8 cellular contexts compared by ENCODE assay signal in the genomic region with DNA sequence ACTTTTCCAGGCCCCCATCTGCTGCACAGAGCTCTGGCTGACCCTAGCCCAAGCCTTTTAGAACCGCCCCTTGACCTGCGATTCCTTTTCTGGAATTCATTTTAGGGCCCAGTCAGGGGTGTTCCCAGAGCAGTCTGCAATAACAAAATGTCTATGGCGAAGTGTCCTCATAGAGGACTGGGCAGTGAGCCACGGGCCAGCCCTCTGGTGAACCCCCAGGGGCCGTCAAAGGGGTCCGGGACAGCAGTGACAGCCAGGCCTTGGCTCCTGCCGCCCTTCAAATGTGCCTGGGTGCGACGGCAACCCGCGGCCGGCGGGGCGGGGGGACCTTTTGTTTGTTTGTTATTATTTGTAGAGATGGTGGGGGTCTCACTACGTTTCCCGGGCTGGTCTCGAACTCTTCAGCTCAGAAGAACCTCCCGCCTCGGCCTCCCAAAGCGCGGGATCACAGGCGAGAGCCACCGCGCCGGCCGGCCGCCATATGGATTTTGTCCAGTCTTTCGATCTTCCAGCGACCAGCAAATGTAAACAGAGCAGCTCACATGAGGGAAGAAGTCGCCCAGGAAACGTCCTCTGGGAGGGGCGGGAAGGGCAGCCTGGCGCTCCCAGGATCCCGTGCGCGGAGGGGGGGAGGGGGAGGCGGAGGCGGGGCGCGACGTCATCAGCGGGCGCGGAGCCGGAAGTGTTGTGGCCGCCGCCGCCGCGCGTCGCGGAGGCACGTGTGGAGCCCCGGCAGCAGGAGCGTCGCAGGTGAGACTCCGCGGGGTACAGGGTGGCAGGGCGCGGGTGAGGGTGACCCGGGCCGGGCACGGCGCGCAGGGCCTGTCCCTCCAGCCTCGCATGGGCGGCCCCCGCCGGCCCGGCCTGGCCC. TPM values are rescaled to one million over a fixed set of nuclear protein-coding genes. Genes with fewer than 3 reads are reported as not detected.
A peak's percentile ranks its signal among the peaks of the same experiment; 100 is the strongest.
DNase-seq lines count a peak whose midpoint lies in the region; TF ChIP-seq lines count a peak whose summit lies in the region.

A gene (plus strand): TSS at position 685 of the 871 bp plus-strand sequence. CDS start 783 bp downstream, outside the sequence.

- TF ChIP-seq CTCF in type B pancreatic cell (conservative IDR thresholded peaks at IDR 0.05): no peak

- DNase-seq in COR-L47 (lab: John Stamatoyannopoulos, UW): peak; percentile 96
- DNase-seq in H4 (ENCODE audit: low spot score): peak; percentile 91
- DNase-seq in NCI-H1105 (lab: John Stamatoyannopoulos, UW): peak; percentile 89
- peak; percentile 94 for DNase-seq in SW480 (ENCODE audit: low spot score)
- DNase-seq in cardiac septum (ENCODE audit: low spot score): peak; percentile 93
- DNase-seq in pons (ENCODE audit: low spot score): peak; percentile 89
- peak; percentile 85 for DNase-seq in type B pancreatic cell (ENCODE audit: extremely low spot score, unreplicated experiment)

- 3 to 4% (median 3%) methylated on average over 51 to 71 of the region's 71 CpGs for WGBS in adipose tissue, 3 donors

- no peaks in the 10 kb centered on the region for H3K36me3 Mint-ChIP-seq in type B pancreatic cell

- H3K27ac ChIP-seq in adipose tissue (ENCODE audit: low read depth, low read length): no peak within 1 kb of the TSS

- peak within 1 kb of the TSS; percentile 97 for H3K4me3 Mint-ChIP-seq in type B pancreatic cell

- peaks cover 4% of the 10 kb centered on the region for H3K27me3 Mint-ChIP-seq in type B pancreatic cell

- H3K27ac Mint-ChIP-seq in type B pancreatic cell: peak within 1 kb of the TSS; percentile 96

- no peaks in the 10 kb centered on the region for H3K9me3 Mint-ChIP-seq in type B pancreatic cell

- peaks cover 20% of the 10 kb centered on the region for H3K4me1 Mint-ChIP-seq in type B pancreatic cell (ENCODE audit: unreplicated experiment)

- intact Hi-C loops in cardiac septum (cut with DNase I): no loop called here

RNA-seq across cellular contexts. Expression of the gene that starts here (rescaled TPM):
- 5.8 and 6.8 TPM in 2 replicates for total RNA-seq in H4 (2014; rRNA removed; shearing (Covaris generic))
- 10 to 100 TPM in 2 of 3 donors, 1 to 10 TPM in 1; 6.9 to 19.2 (median 12.0) TPM for polyA plus RNA-seq in adipose tissue
- total RNA-seq in cardiac septum (5.2 TPM), type B pancreatic cell (ENCODE audit: low replicate concordance) (10.8 and 12.4 TPM in 2 replicates)
